10 cellular contexts compared by ENCODE assay signal in the genomic region with DNA sequence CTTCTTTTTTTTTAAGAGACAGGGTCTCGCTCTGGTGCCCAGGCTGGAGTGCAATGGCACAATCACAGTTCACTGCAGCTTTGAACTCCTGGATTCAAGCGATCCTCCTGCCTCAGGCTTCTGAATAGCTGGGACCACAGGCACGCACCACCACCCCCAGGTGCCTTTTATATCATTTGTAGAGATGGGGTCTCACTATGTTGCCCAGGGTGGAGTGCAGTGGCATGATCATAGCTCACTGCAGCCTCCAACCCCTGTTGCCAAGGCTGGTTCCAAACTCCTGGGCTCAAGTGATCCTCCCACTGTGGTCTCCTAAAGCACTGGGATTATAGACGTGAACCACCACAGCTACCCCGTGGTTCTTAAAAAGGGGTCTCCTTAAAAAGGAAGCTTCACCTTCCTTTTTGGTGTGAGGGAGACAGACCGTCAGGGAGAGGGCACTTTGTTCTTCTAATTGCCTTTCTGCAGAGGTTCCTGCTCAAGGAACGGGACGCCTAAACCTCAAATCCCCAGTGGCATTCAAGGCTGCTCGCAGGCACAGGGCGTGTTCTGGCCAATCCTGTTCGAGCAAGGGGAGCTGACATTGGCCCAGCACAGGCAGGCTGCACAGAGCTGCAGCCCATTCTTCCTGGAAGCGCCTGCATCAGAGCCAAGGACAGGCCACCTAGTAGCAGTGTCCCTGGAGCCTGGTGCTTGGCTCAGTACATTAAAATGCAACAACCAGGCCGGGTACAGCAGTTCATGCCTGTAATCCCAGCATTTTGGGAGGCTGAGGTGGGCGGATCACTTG.
DNase-seq lines count a peak whose midpoint lies in the region; ATAC-seq, FAIRE-seq and TF ChIP-seq lines count a peak whose summit lies in the region.
"Had no signal": no experiment of that assay in that cellular context is flagged by ENCODE, and none has a peak within 500 bp of the region (broad histone marks: within the 10 kb centered on the region; RNA-seq: fewer than 3 reads in every experiment).

No MANE protein-coding gene starts in this region.

- CTCF ChIA-PET in IMR-90 (lab: Yijun Ruan, JAX), result interaction anchor here (1.1 kb wide), 1 partner anchor 13 kb away, joined by 3 read pairs; no protein-coding TSS in a partner anchor

- in situ Hi-C loops in IMR-90 (cut with MboI; ENCODE audit: low sequenced_read_pairs) (no loop called here), GM13977 (cut with MboI; ENCODE audit: low pct_unique_long_range_greater_than_20kb, low sequenced_read_pairs, unreplicated experiment) (no loop called here)

- H3K9me3 ChIP-seq in IMR-90 (ENCODE audit: control insufficient read depth, insufficient read depth, low read length) (peaks cover 2% of the 10 kb centered on the region; the same call in 1 of the 2 replicates), keratinocyte (ENCODE audit: control insufficient read depth, low read depth, low read length) (no peaks in the 10 kb centered on the region), testis (no peaks in the 10 kb centered on the region)

- H3K4me1 ChIP-seq in IMR-90 (ENCODE audit: control insufficient read depth, insufficient read depth, low read length), result peaks cover 19% of the 10 kb centered on the region
- H3K4me1 ChIP-seq in keratinocyte (ENCODE audit: control insufficient read depth, extremely low read depth, insufficient read depth, low read length), result peaks cover 17% of the 10 kb centered on the region
- peaks cover 17% of the 10 kb centered on the region for H3K4me1 ChIP-seq in testis

- H2BK5ac ChIP-seq in IMR-90 (ENCODE audit: low read depth, low read length, poor library complexity, severe bottlenecking), result no peak overlapping the region

- no peak for ATAC-seq in IMR-90 (ENCODE audit: low read depth)
- ATAC-seq in GM18858 (IDR thresholded peaks at IDR 0.05; ENCODE audit: unreplicated experiment), result no peak

- no peak for TF ChIP-seq RAD21 in IMR-90 (IDR thresholded peaks at IDR 0.05; ENCODE audit: low read length)

- no peaks in the 10 kb centered on the region for H3K36me3 ChIP-seq in IMR-90 (ENCODE audit: control insufficient read depth, insufficient read depth, low read length)
- no peaks in the 10 kb centered on the region for H3K36me3 ChIP-seq in keratinocyte (ENCODE audit: control insufficient read depth in 2 of 2, extremely low read depth in 1 of 2, insufficient read depth in 2 of 2, low read length in 2 of 2)
- H3K36me3 ChIP-seq in testis (ENCODE audit: low read depth, missing control alignments), result no peaks in the 10 kb centered on the region

- 84% methylated on average over 7 of the region's 14 CpGs; no CpG with 5 or more reads in 1 of the 2 experiments for WGBS in IMR-90 (ENCODE audit: extremely low coverage in 2 of 2, insufficient read length in 1 of 2), 2 experiments
- 30 to 47% methylated on average over 12 to 14 of the region's 14 CpGs for WGBS in testis, 2 donors

- peaks cover 5 to 13% of the 10 kb centered on the region in 2 experiments; a peak in 3 of 4 replicates for H3K79me1 ChIP-seq in IMR-90 (ENCODE audit: low read depth in 1 of 2, low read length in 2 of 2)

- no peak overlapping the region for H3K27ac ChIP-seq in IMR-90 (ENCODE audit: insufficient read depth, low read length)
- H3K27ac ChIP-seq in keratinocyte (ENCODE audit: control insufficient read depth, insufficient read depth, low read length), result no peak overlapping the region
- H3K27ac ChIP-seq in testis, result peak overlapping the region in 1 of 2 donors; percentile 78

- H4K8ac ChIP-seq in IMR-90 (ENCODE audit: low read depth in 2 of 2, low read length in 2 of 2), result no peak overlapping the region

- no peaks in the 10 kb centered on the region for H4K20me1 ChIP-seq in IMR-90 (ENCODE audit: insufficient read depth, low read length)
- no peaks in the 10 kb centered on the region for H4K20me1 ChIP-seq in keratinocyte (ENCODE audit: control insufficient read depth, extremely low read depth, insufficient read depth, low read length)

- BruUV-seq in IMR-90 (replicated peaks; lab: Mats Ljungman, UMichigan), result no TSS peak

- H3K9ac ChIP-seq in IMR-90 (ENCODE audit: low read depth, low read length) (no peak overlapping the region), keratinocyte (ENCODE audit: control insufficient read depth, extremely low read depth, insufficient read depth, low read length) (no peak overlapping the region)

- H3K27me3 ChIP-seq in IMR-90 (ENCODE audit: control insufficient read depth, insufficient read depth, low read length) (no peaks in the 10 kb centered on the region), keratinocyte (ENCODE audit: control insufficient read depth, extremely low read depth, insufficient read depth, low read length) (peaks cover 22% of the 10 kb centered on the region), testis (no peaks in the 10 kb centered on the region)

- dilution Hi-C loops in IMR-90 (cut with HindIII; ENCODE audit: low sequenced_read_pairs, unreplicated experiment) (no loop called here), keratinocyte (cut with MboI; ENCODE audit: extremely low pct_ligation_motif_present, low sequenced_read_pairs) (no loop called here)

- no peak overlapping the region for H2BK20ac ChIP-seq in IMR-90 (ENCODE audit: low read depth, low read length)

- 0 out of 2 replicates have a peak overlapping the region, but pooled peaks have one; percentile 8 for H3K14ac ChIP-seq in IMR-90 (replicated peaks; ENCODE audit: low read depth, low read length)

- peak; percentile 17 for FAIRE-seq in keratinocyte (lab: Jason Lieb, UNC)

- TF ChIP-seq POLR2A in IMR-90 (IDR thresholded peaks at IDR 0.05; ENCODE audit: low read depth, low read length), result no peak
- no peak for TF ChIP-seq POLR2A in testis (IDR thresholded peaks at IDR 0.05)

- no peaks in the 10 kb centered on the region for H3K79me2 ChIP-seq in keratinocyte (ENCODE audit: control insufficient read depth, insufficient read depth, low read length)

- H2AK5ac ChIP-seq in IMR-90 (ENCODE audit: low read depth, low read length), result peak overlapping the region; percentile 51; the same call in 1 of the 2 replicates

- no peak overlapping the region for H3K18ac ChIP-seq in IMR-90 (ENCODE audit: low read depth, low read length)

- H2BK15ac ChIP-seq in IMR-90 (ENCODE audit: low read depth, low read length), result no peak overlapping the region

- H3K4ac ChIP-seq in IMR-90 (ENCODE audit: low read depth, low read length), result no peak overlapping the region; the same call in 1 of the 2 replicates

- H4K5ac ChIP-seq in IMR-90 (ENCODE audit: low read depth, low read length), result no peak overlapping the region

- 0 out of 2 replicates have a peak overlapping the region, but pooled peaks have one; percentile 32 for H4K91ac ChIP-seq in IMR-90 (ENCODE audit: insufficient read depth, low read depth, low read length)

- no peak overlapping the region for H3K4me2 ChIP-seq in IMR-90 (ENCODE audit: low read depth, low read length)
- H3K4me2 ChIP-seq in keratinocyte (ENCODE audit: control insufficient read depth, extremely low read depth, insufficient read depth, low read depth, low read length), result no peak overlapping the region

- intact Hi-C loops in IMR-90 (cut with micrococcal nuclease), result no loop called here
- intact Hi-C loops in testis (cut with DNase I; ENCODE audit: low total_unique reads), result no loop called here

- H3K23ac ChIP-seq in IMR-90 (ENCODE audit: low read depth, low read length), result no peak overlapping the region

- no peak overlapping the region for H3K56ac ChIP-seq in IMR-90 (ENCODE audit: extremely low read depth, insufficient read depth, low read length)

- POLR2A ChIA-PET in IMR-90 (lab: Charles Lee; ENCODE audit: unreplicated experiment), result no interaction called here

- DNase-seq in IMR-90 (no peak), cardiac fibroblast (ENCODE audit: low read depth in 2 of 2) (peak; percentile 83), keratinocyte (ENCODE audit: low read depth, low spot score) (no peak), testis (peak; percentile 89), GM13977 (ENCODE audit: low spot score) (no peak), foreskin melanocyte (no peak)
- no peak for DNase-seq in central memory CD4-positive, alpha-beta T cell
- DNase-seq: dermis blood vessel endothelial cell had no signal

- H2AFZ ChIP-seq in IMR-90 (replicated peaks; ENCODE audit: low read length, poor library complexity) (peak overlapping the region; percentile 23), keratinocyte (ENCODE audit: control insufficient read depth, low read length) (peak overlapping the region; percentile 21)

- peak overlapping the region; percentile 60 for H2AK9ac ChIP-seq in IMR-90 (replicated peaks; ENCODE audit: low read depth, low read length, poor library complexity)

- TF ChIP-seq CTCF in IMR-90 (conservative IDR thresholded peaks at IDR 0.05; ENCODE audit: low read depth, low read length), result no peak
- TF ChIP-seq CTCF in cardiac fibroblast (IDR thresholded peaks at IDR 0.05; ENCODE audit: low read depth, low read length), result no peak
- no peak for TF ChIP-seq CTCF in keratinocyte (optimal IDR thresholded peaks at IDR 0.05 in 1 of 3, IDR thresholded peaks at IDR 0.05 in 1 of 3, conservative IDR thresholded peaks at IDR 0.05 in 1 of 3; ENCODE audit: extremely low read depth in 1 of 3, insufficient read depth in 2 of 3, low read length in 3 of 3)
- no peak for TF ChIP-seq CTCF in testis (IDR thresholded peaks at IDR 0.05)
- no peak for TF ChIP-seq CTCF in GM13977 (IDR thresholded peaks at IDR 0.05; ENCODE audit: extremely low read depth, insufficient read depth, missing control alignments)

- peak overlapping the region; percentile 40; the same call in 1 of the 2 replicates for H2BK120ac ChIP-seq in IMR-90 (ENCODE audit: low read depth, low read length)

- H3K4me3 ChIP-seq in IMR-90 (ENCODE audit: insufficient read depth, low read depth, low read length) (no peak overlapping the region), cardiac fibroblast (replicated peaks in 1 of 2; ENCODE audit: low read depth in 2 of 2, low read length in 2 of 2) (no peak overlapping the region), keratinocyte (ENCODE audit: control insufficient read depth in 2 of 3, extremely low read depth in 1 of 3, insufficient read depth in 2 of 3, low read depth in 1 of 3, low read length in 3 of 3) (no peak overlapping the region), testis (no peak overlapping the region)
- H3K4me3 ChIP-seq: skin epidermis had no signal

- H3K9me1 ChIP-seq in IMR-90 (ENCODE audit: insufficient read depth, low read length), result peaks cover 15% of the 10 kb centered on the region; the same call in 1 of the 2 replicates
- no peaks in the 10 kb centered on the region for H3K9me1 ChIP-seq in keratinocyte (ENCODE audit: control insufficient read depth, extremely low read depth, insufficient read depth, low read length)

TF ChIP-seq in IMR-90, 13 proteins besides CTCF, POLR2A, EP300 and RAD21 (continues in another document):
- TF ChIP-seq, protein P1, sequence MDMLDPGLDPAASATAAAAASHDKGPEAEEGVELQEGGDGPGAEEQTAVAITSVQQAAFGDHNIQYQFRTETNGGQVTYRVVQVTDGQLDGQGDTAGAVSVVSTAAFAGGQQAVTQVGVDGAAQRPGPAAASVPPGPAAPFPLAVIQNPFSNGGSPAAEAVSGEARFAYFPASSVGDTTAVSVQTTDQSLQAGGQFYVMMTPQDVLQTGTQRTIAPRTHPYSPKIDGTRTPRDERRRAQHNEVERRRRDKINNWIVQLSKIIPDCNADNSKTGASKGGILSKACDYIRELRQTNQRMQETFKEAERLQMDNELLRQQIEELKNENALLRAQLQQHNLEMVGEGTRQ (IDR thresholded peaks at IDR 0.05; ENCODE audit: low read depth, low read length), result no peak
- TF ChIP-seq MAFK (IDR thresholded peaks at IDR 0.05; ENCODE audit: low read depth, low read length) (no peak), CEBPB (IDR thresholded peaks at IDR 0.05; ENCODE audit: low read depth, low read length) (no peak)

Comparison
In these comparisons a context has a peak if more than half of its experiments do, and no peak if none do; other contexts are left out.
1. DNase-seq: peak in cardiac fibroblast (2 of 2) and testis (single experiment); none in IMR-90 (single experiment), keratinocyte (single experiment), GM13977 (single experiment), central memory CD4-positive, alpha-beta T cell (single experiment) and foreskin melanocyte (single experiment).